ENCODE assay signal across 1 cellular context in the genomic region with DNA sequence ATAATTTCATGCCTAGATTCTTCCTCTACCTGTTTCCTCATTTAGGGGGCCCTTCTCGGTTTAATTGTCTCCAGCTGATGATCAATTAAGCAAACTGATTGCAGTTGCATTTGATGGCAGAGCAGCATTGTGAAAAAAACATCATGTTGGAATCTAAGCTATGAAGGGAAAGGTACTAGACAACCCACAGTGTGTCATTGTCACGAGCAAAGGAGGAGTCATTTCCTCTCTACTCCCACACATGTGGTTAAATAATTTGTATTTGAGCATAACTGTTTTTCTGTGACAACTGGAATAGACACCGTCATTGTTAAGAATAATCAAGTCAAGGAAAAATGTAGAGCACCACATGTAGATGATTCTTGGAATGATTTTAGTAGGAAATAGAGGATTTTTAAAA.
TF ChIP-seq lines count a peak whose summit lies in the region.

No MANE protein-coding gene starts in this region.

TF ChIP-seq in WTC11, 78 proteins besides CTCF, POLR2A, EP300 and RAD21 (continued from another document):
- TF ChIP-seq, protein P1, sequence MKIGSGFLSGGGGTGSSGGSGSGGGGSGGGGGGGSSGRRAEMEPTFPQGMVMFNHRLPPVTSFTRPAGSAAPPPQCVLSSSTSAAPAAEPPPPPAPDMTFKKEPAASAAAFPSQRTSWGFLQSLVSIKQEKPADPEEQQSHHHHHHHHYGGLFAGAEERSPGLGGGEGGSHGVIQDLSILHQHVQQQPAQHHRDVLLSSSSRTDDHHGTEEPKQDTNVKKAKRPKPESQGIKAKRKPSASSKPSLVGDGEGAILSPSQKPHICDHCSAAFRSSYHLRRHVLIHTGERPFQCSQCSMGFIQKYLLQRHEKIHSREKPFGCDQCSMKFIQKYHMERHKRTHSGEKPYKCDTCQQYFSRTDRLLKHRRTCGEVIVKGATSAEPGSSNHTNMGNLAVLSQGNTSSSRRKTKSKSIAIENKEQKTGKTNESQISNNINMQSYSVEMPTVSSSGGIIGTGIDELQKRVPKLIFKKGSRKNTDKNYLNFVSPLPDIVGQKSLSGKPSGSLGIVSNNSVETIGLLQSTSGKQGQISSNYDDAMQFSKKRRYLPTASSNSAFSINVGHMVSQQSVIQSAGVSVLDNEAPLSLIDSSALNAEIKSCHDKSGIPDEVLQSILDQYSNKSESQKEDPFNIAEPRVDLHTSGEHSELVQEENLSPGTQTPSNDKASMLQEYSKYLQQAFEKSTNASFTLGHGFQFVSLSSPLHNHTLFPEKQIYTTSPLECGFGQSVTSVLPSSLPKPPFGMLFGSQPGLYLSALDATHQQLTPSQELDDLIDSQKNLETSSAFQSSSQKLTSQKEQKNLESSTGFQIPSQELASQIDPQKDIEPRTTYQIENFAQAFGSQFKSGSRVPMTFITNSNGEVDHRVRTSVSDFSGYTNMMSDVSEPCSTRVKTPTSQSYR (CRISPR knock-in tag; IDR thresholded peaks at IDR 0.05) = no peak
- TF ChIP-seq SMAD4 (CRISPR knock-in tag; IDR thresholded peaks at IDR 0.05) = no peak
- TF ChIP-seq, protein P2, sequence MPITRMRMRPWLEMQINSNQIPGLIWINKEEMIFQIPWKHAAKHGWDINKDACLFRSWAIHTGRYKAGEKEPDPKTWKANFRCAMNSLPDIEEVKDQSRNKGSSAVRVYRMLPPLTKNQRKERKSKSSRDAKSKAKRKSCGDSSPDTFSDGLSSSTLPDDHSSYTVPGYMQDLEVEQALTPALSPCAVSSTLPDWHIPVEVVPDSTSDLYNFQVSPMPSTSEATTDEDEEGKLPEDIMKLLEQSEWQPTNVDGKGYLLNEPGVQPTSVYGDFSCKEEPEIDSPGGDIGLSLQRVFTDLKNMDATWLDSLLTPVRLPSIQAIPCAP (CRISPR knock-in tag; IDR thresholded peaks at IDR 0.05) = no peak
- no peak for TF ChIP-seq MLX (CRISPR knock-in tag; IDR thresholded peaks at IDR 0.05)
- no peak for TF ChIP-seq GTF2I (CRISPR knock-in tag; conservative IDR thresholded peaks at IDR 0.05)
- no peak for TF ChIP-seq ZNF138 (CRISPR knock-in tag; conservative IDR thresholded peaks at IDR 0.05)
TF ChIP-seq in WTC11: peak in this region for 0.
